ENCODE assay signal across 1 cellular context in genomic region chr17:49997773-49998703, GRCh38.
A peak's percentile ranks its signal among the peaks of the same experiment; 100 is the strongest.
TF ChIP-seq lines count a peak whose summit lies in the region.

No MANE protein-coding gene starts in this region.

TF ChIP-seq in HepG2, 621 proteins besides CTCF, POLR2A, EP300 and RAD21 (continued from another document and continues in another):
- TF ChIP-seq MAX (IDR thresholded peaks at IDR 0.05) (peak; percentile 49; the same call in 1 of the 2 replicates), GMEB2 (CRISPR knock-in tag; IDR thresholded peaks at IDR 0.05; ENCODE audit: low read depth) (0 out of 2 replicates have a peak, but pooled peaks have one; percentile 23), ARID2 (CRISPR knock-in tag; IDR thresholded peaks at IDR 0.05; ENCODE audit: borderline replicate concordance) (no peak), KDM3A (CRISPR knock-in tag; IDR thresholded peaks at IDR 0.05; ENCODE audit: low read depth) (peak; percentile 91), CEBPG (CRISPR knock-in tag; IDR thresholded peaks at IDR 0.05) (peak; percentile 18; the same call in 1 of the 2 replicates), ZNF350 (CRISPR knock-in tag; IDR thresholded peaks at IDR 0.05; ENCODE audit: borderline replicate concordance, low read depth) (0 out of 2 replicates have a peak, but pooled peaks have one; percentile 40), NR2C2 (CRISPR knock-in tag; IDR thresholded peaks at IDR 0.05; ENCODE audit: borderline replicate concordance) (0 out of 2 replicates have a peak, but pooled peaks have one; percentile 29), KAT7 (CRISPR knock-in tag; IDR thresholded peaks at IDR 0.05; ENCODE audit: borderline replicate concordance) (no peak), TBX3 (IDR thresholded peaks at IDR 0.05; ENCODE audit: borderline replicate concordance) (no peak), ZNF709 (CRISPR knock-in tag; IDR thresholded peaks at IDR 0.05) (no peak), ZBTB7B (CRISPR knock-in tag; IDR thresholded peaks at IDR 0.05) (peak; percentile 65; the same call in 1 of the 2 replicates), XRCC5 (optimal IDR thresholded peaks at IDR 0.05; ENCODE audit: low read length) (peak; percentile 94), SALL2 (CRISPR knock-in tag; IDR thresholded peaks at IDR 0.05) (peak; percentile 41; the same call in 1 of the 2 replicates), LCORL (IDR thresholded peaks at IDR 0.05) (no peak), LCORL (CRISPR knock-in tag; IDR thresholded peaks at IDR 0.05) (peak; percentile 54; the same call in 1 of the 2 replicates), SMAD3 (CRISPR knock-in tag; IDR thresholded peaks at IDR 0.05) (peak; percentile 87)
- TF ChIP-seq, protein P1, sequence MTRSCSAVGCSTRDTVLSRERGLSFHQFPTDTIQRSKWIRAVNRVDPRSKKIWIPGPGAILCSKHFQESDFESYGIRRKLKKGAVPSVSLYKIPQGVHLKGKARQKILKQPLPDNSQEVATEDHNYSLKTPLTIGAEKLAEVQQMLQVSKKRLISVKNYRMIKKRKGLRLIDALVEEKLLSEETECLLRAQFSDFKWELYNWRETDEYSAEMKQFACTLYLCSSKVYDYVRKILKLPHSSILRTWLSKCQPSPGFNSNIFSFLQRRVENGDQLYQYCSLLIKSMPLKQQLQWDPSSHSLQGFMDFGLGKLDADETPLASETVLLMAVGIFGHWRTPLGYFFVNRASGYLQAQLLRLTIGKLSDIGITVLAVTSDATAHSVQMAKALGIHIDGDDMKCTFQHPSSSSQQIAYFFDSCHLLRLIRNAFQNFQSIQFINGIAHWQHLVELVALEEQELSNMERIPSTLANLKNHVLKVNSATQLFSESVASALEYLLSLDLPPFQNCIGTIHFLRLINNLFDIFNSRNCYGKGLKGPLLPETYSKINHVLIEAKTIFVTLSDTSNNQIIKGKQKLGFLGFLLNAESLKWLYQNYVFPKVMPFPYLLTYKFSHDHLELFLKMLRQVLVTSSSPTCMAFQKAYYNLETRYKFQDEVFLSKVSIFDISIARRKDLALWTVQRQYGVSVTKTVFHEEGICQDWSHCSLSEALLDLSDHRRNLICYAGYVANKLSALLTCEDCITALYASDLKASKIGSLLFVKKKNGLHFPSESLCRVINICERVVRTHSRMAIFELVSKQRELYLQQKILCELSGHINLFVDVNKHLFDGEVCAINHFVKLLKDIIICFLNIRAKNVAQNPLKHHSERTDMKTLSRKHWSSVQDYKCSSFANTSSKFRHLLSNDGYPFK (CRISPR knock-in tag; IDR thresholded peaks at IDR 0.05; ENCODE audit: borderline replicate concordance): peak; percentile 68; the same call in 1 of the 2 replicates
- TF ChIP-seq, protein P2, sequence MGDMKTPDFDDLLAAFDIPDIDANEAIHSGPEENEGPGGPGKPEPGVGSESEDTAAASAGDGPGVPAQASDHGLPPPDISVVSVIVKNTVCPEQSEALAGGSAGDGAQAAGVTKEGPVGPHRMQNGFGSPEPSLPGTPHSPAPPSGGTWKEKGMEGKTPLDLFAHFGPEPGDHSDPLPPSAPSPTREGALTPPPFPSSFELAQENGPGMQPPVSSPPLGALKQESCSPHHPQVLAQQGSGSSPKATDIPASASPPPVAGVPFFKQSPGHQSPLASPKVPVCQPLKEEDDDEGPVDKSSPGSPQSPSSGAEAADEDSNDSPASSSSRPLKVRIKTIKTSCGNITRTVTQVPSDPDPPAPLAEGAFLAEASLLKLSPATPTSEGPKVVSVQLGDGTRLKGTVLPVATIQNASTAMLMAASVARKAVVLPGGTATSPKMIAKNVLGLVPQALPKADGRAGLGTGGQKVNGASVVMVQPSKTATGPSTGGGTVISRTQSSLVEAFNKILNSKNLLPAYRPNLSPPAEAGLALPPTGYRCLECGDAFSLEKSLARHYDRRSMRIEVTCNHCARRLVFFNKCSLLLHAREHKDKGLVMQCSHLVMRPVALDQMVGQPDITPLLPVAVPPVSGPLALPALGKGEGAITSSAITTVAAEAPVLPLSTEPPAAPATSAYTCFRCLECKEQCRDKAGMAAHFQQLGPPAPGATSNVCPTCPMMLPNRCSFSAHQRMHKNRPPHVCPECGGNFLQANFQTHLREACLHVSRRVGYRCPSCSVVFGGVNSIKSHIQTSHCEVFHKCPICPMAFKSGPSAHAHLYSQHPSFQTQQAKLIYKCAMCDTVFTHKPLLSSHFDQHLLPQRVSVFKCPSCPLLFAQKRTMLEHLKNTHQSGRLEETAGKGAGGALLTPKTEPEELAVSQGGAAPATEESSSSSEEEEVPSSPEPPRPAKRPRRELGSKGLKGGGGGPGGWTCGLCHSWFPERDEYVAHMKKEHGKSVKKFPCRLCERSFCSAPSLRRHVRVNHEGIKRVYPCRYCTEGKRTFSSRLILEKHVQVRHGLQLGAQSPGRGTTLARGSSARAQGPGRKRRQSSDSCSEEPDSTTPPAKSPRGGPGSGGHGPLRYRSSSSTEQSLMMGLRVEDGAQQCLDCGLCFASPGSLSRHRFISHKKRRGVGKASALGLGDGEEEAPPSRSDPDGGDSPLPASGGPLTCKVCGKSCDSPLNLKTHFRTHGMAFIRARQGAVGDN (CRISPR knock-in tag; IDR thresholded peaks at IDR 0.05): peak; percentile 48; the same call in 1 of the 2 replicates
- TF ChIP-seq, protein P3, sequence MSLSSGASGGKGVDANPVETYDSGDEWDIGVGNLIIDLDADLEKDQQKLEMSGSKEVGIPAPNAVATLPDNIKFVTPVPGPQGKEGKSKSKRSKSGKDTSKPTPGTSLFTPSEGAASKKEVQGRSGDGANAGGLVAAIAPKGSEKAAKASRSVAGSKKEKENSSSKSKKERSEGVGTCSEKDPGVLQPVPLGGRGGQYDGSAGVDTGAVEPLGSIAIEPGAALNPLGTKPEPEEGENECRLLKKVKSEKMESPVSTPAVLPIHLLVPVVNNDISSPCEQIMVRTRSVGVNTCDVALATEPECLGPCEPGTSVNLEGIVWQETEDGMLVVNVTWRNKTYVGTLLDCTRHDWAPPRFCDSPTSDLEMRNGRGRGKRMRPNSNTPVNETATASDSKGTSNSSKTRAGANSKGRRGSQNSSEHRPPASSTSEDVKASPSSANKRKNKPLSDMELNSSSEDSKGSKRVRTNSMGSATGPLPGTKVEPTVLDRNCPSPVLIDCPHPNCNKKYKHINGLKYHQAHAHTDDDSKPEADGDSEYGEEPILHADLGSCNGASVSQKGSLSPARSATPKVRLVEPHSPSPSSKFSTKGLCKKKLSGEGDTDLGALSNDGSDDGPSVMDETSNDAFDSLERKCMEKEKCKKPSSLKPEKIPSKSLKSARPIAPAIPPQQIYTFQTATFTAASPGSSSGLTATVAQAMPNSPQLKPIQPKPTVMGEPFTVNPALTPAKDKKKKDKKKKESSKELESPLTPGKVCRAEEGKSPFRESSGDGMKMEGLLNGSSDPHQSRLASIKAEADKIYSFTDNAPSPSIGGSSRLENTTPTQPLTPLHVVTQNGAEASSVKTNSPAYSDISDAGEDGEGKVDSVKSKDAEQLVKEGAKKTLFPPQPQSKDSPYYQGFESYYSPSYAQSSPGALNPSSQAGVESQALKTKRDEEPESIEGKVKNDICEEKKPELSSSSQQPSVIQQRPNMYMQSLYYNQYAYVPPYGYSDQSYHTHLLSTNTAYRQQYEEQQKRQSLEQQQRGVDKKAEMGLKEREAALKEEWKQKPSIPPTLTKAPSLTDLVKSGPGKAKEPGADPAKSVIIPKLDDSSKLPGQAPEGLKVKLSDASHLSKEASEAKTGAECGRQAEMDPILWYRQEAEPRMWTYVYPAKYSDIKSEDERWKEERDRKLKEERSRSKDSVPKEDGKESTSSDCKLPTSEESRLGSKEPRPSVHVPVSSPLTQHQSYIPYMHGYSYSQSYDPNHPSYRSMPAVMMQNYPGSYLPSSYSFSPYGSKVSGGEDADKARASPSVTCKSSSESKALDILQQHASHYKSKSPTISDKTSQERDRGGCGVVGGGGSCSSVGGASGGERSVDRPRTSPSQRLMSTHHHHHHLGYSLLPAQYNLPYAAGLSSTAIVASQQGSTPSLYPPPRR (CRISPR knock-in tag; IDR thresholded peaks at IDR 0.05; ENCODE audit: borderline replicate concordance): 0 out of 2 replicates have a peak, but pooled peaks have one; percentile 29
- TF ChIP-seq, protein P4, sequence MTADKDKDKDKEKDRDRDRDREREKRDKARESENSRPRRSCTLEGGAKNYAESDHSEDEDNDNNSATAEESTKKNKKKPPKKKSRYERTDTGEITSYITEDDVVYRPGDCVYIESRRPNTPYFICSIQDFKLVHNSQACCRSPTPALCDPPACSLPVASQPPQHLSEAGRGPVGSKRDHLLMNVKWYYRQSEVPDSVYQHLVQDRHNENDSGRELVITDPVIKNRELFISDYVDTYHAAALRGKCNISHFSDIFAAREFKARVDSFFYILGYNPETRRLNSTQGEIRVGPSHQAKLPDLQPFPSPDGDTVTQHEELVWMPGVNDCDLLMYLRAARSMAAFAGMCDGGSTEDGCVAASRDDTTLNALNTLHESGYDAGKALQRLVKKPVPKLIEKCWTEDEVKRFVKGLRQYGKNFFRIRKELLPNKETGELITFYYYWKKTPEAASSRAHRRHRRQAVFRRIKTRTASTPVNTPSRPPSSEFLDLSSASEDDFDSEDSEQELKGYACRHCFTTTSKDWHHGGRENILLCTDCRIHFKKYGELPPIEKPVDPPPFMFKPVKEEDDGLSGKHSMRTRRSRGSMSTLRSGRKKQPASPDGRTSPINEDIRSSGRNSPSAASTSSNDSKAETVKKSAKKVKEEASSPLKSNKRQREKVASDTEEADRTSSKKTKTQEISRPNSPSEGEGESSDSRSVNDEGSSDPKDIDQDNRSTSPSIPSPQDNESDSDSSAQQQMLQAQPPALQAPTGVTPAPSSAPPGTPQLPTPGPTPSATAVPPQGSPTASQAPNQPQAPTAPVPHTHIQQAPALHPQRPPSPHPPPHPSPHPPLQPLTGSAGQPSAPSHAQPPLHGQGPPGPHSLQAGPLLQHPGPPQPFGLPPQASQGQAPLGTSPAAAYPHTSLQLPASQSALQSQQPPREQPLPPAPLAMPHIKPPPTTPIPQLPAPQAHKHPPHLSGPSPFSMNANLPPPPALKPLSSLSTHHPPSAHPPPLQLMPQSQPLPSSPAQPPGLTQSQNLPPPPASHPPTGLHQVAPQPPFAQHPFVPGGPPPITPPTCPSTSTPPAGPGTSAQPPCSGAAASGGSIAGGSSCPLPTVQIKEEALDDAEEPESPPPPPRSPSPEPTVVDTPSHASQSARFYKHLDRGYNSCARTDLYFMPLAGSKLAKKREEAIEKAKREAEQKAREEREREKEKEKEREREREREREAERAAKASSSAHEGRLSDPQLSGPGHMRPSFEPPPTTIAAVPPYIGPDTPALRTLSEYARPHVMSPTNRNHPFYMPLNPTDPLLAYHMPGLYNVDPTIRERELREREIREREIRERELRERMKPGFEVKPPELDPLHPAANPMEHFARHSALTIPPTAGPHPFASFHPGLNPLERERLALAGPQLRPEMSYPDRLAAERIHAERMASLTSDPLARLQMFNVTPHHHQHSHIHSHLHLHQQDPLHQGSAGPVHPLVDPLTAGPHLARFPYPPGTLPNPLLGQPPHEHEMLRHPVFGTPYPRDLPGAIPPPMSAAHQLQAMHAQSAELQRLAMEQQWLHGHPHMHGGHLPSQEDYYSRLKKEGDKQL (CRISPR knock-in tag; IDR thresholded peaks at IDR 0.05; ENCODE audit: low read depth): no peak
- TF ChIP-seq, protein P5, sequence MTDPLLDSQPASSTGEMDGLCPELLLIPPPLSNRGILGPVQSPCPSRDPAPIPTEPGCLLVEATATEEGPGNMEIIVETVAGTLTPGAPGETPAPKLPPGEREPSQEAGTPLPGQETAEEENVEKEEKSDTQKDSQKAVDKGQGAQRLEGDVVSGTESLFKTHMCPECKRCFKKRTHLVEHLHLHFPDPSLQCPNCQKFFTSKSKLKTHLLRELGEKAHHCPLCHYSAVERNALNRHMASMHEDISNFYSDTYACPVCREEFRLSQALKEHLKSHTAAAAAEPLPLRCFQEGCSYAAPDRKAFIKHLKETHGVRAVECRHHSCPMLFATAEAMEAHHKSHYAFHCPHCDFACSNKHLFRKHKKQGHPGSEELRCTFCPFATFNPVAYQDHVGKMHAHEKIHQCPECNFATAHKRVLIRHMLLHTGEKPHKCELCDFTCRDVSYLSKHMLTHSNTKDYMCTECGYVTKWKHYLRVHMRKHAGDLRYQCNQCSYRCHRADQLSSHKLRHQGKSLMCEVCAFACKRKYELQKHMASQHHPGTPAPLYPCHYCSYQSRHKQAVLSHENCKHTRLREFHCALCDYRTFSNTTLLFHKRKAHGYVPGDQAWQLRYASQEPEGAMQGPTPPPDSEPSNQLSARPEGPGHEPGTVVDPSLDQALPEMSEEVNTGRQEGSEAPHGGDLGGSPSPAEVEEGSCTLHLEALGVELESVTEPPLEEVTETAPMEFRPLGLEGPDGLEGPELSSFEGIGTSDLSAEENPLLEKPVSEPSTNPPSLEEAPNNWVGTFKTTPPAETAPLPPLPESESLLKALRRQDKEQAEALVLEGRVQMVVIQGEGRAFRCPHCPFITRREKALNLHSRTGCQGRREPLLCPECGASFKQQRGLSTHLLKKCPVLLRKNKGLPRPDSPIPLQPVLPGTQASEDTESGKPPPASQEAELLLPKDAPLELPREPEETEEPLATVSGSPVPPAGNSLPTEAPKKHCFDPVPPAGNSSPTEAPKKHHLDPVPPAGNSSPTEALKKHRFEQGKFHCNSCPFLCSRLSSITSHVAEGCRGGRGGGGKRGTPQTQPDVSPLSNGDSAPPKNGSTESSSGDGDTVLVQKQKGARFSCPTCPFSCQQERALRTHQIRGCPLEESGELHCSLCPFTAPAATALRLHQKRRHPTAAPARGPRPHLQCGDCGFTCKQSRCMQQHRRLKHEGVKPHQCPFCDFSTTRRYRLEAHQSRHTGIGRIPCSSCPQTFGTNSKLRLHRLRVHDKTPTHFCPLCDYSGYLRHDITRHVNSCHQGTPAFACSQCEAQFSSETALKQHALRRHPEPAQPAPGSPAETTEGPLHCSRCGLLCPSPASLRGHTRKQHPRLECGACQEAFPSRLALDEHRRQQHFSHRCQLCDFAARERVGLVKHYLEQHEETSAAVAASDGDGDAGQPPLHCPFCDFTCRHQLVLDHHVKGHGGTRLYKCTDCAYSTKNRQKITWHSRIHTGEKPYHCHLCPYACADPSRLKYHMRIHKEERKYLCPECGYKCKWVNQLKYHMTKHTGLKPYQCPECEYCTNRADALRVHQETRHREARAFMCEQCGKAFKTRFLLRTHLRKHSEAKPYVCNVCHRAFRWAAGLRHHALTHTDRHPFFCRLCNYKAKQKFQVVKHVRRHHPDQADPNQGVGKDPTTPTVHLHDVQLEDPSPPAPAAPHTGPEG (CRISPR knock-in tag; IDR thresholded peaks at IDR 0.05): 0 out of 2 replicates have a peak, but pooled peaks have one; percentile 68
